ENCODE assay signal across 7 cellular contexts in the genomic region with DNA sequence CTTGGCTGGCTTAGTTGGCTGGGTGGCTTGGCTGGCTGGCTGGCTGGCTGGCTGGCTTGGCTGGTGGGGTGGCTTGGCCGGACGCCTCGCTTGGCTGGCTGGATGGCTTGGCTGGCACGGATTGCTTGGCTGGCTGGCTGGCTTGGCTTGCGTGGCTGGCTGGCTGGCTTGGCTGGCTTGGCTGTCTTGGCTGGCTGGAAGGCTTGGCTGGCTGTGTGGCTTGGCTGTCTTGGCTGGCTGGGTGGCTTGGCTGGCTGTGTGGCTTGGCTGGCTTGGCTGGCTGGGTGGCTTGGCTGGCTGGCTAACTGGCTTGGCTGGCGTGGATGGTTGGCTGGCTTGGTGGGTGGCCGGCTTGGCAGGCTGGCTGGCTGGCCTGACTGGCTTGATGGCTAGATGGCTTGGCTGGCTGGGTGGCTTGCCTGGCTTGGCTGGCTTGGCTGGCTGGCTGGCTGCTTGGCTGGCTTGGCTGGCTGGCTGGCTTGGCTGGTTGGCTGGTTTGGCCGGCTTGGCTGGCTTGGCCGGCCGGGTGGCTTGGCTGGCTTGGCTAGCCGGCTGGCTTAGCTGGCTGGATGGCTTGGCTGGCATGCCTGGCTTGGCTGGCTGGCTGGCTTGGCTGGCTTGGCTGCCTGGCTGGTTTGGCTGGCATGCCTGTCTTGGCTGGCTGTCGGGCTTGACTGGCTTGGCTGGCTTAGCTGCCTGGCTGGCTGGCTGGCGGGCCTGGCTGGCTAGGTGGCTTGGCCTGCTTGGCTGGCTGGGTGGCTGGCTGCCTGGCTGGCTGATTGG.
A peak's percentile ranks its signal among the peaks of the same experiment; 100 is the strongest.
DNase-seq lines count a peak whose midpoint lies in the region; ATAC-seq and TF ChIP-seq lines count a peak whose summit lies in the region.
"Not testable (repeated sequence)": the region's sequence is repeated elsewhere in the genome, so short reads cannot be mapped to it uniquely, and the experiment has no call there.

No MANE protein-coding gene starts in this region.

- H3K4me1 Mint-ChIP-seq in CD14-positive monocyte; natural killer cell treated with Interleukin-12 subunit alpha and Interleukin-12 subunit beta and Interleukin-15 and Interleukin-18, amount 100 ng/mL, for 72 hours (ENCODE audit: low read depth in 2 of 2): not testable (repeated sequence)

- intact Hi-C loops in CD14-positive monocyte (cut with micrococcal nuclease); Right ventricle myocardium inferior (cut with DNase I); right lobe of liver (cut with DNase I); posterior vena cava (cut with DNase I); upper lobe of right lung (cut with DNase I): not testable (repeated sequence)

- H3K4me3 Mint-ChIP-seq in CD14-positive monocyte; natural killer cell treated with Interleukin-12 subunit alpha and Interleukin-12 subunit beta and Interleukin-15 and Interleukin-18, amount 100 ng/mL, for 72 hours: not testable (repeated sequence)

- not testable (repeated sequence) for H3K27me3 ChIP-seq in right lobe of liver, upper lobe of right lung

- H3K36me3 Mint-ChIP-seq in CD14-positive monocyte; natural killer cell treated with Interleukin-12 subunit alpha and Interleukin-12 subunit beta and Interleukin-15 and Interleukin-18, amount 100 ng/mL, for 72 hours: not testable (repeated sequence)

- ATAC-seq in Right ventricle myocardium inferior; right lobe of liver; natural killer cell treated with Interleukin-12 subunit alpha and Interleukin-12 subunit beta and Interleukin-15 and Interleukin-18, amount 100 ng/mL, for 72 hours: not testable (repeated sequence)
- ATAC-seq in upper lobe of right lung = peak; percentile 30

- no CpG with 5 or more reads among the region's 13 CpGs for WGBS in right lobe of liver (ENCODE audit: insufficient coverage, low coverage, low lambda C conversion rate, missing lambda C conversion rate)

- H3K9me3 ChIP-seq in right lobe of liver, upper lobe of right lung: not testable (repeated sequence)

- not testable (repeated sequence) for TF ChIP-seq CTCF in CD14-positive monocyte (IDR thresholded peaks at IDR 0.05); right lobe of liver (IDR thresholded peaks at IDR 0.05); upper lobe of right lung (IDR thresholded peaks at IDR 0.05)

- not testable (repeated sequence) for H3K27me3 Mint-ChIP-seq in CD14-positive monocyte (ENCODE audit: low read depth in 3 of 3); natural killer cell treated with Interleukin-12 subunit alpha and Interleukin-12 subunit beta and Interleukin-15 and Interleukin-18, amount 100 ng/mL, for 72 hours

- not testable (repeated sequence) for H3K4me1 ChIP-seq in right lobe of liver, upper lobe of right lung

- H3K4me3 ChIP-seq in right lobe of liver, upper lobe of right lung: not testable (repeated sequence)

- DNase-seq in CD14-positive monocyte (ENCODE audit: low spot score) (peak; percentile 45), Right ventricle myocardium inferior (ENCODE audit: missing footprints) (peak; percentile 62), islet precursor cell (peak; percentile 28), right lobe of liver (peak in 2 of 3 donors; percentile 22 to 55), posterior vena cava (ENCODE audit: low spot score) (peak; percentile 73), upper lobe of right lung (peak; percentile 61)
- peak; percentile 45 for DNase-seq in natural killer cell treated with Interleukin-12 subunit alpha and Interleukin-12 subunit beta and Interleukin-15 and Interleukin-18, amount 100 ng/mL, for 72 hours (ENCODE audit: low spot score)

- not testable (repeated sequence) for TF ChIP-seq POLR2A in right lobe of liver (IDR thresholded peaks at IDR 0.05)

- not testable (repeated sequence) for H3K27ac Mint-ChIP-seq in CD14-positive monocyte; natural killer cell treated with Interleukin-12 subunit alpha and Interleukin-12 subunit beta and Interleukin-15 and Interleukin-18, amount 100 ng/mL, for 72 hours

- not testable (repeated sequence) for H3K27ac ChIP-seq in right lobe of liver, upper lobe of right lung

- not testable (repeated sequence) for H3K36me3 ChIP-seq in right lobe of liver, upper lobe of right lung

- peaks cover 0 to 51% (median 33%) of the 10 kb centered on the region in 7 donors for H3K9me3 Mint-ChIP-seq in CD14-positive monocyte
- not testable (repeated sequence) for H3K9me3 Mint-ChIP-seq in natural killer cell treated with Interleukin-12 subunit alpha and Interleukin-12 subunit beta and Interleukin-15 and Interleukin-18, amount 100 ng/mL, for 72 hours
